Comparison of ENCODE assay signal across 1 cellular context in genomic region chr17:79989106-79989835, GRCh38.
TF ChIP-seq lines count a peak whose summit lies in the region.

No MANE protein-coding gene starts in this region.

TF ChIP-seq in HepG2, 621 proteins besides CTCF, POLR2A, EP300 and RAD21 (continued from another document and continues in another):
- no peak for TF ChIP-seq GFI1 (CRISPR knock-in tag; IDR thresholded peaks at IDR 0.05; ENCODE audit: borderline replicate concordance)
- TF ChIP-seq MAFG (CRISPR knock-in tag; IDR thresholded peaks at IDR 0.05): no peak
- TF ChIP-seq NONO (IDR thresholded peaks at IDR 0.05): no peak
- TF ChIP-seq NONO (CRISPR knock-in tag; conservative IDR thresholded peaks at IDR 0.05): 0 out of 2 replicates have a peak, but pooled peaks have one; percentile 39
- TF ChIP-seq, protein P1, sequence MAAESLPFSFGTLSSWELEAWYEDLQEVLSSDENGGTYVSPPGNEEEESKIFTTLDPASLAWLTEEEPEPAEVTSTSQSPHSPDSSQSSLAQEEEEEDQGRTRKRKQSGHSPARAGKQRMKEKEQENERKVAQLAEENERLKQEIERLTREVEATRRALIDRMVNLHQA (CRISPR knock-in tag; IDR thresholded peaks at IDR 0.05): no peak
- no peak for TF ChIP-seq ATRX (CRISPR knock-in tag; IDR thresholded peaks at IDR 0.05; ENCODE audit: borderline replicate concordance)
- TF ChIP-seq ZNF75D (CRISPR knock-in tag; IDR thresholded peaks at IDR 0.05; ENCODE audit: borderline replicate concordance): no peak
- no peak for TF ChIP-seq ZNF580 (CRISPR knock-in tag; IDR thresholded peaks at IDR 0.05; ENCODE audit: borderline replicate concordance, low read depth)
- TF ChIP-seq ZNF678 (CRISPR knock-in tag; IDR thresholded peaks at IDR 0.05): 0 out of 2 replicates have a peak, but pooled peaks have one; percentile 48
- TF ChIP-seq FOSL2 (CRISPR knock-in tag; IDR thresholded peaks at IDR 0.05): no peak
- TF ChIP-seq ZNF572 (CRISPR knock-in tag; IDR thresholded peaks at IDR 0.05): 0 out of 2 replicates have a peak, but pooled peaks have one; percentile 38
- no peak for TF ChIP-seq ELF4 (CRISPR knock-in tag; IDR thresholded peaks at IDR 0.05; ENCODE audit: borderline replicate concordance)
- peak; percentile 54; the same call in 1 of the 2 replicates for TF ChIP-seq SP4 (CRISPR knock-in tag; IDR thresholded peaks at IDR 0.05)
- TF ChIP-seq ZNF20 (CRISPR knock-in tag; IDR thresholded peaks at IDR 0.05): no peak
- no peak for TF ChIP-seq MXD4 (CRISPR knock-in tag; IDR thresholded peaks at IDR 0.05)
- TF ChIP-seq RXRA (CRISPR knock-in tag; IDR thresholded peaks at IDR 0.05): no peak
- TF ChIP-seq, protein P2, sequence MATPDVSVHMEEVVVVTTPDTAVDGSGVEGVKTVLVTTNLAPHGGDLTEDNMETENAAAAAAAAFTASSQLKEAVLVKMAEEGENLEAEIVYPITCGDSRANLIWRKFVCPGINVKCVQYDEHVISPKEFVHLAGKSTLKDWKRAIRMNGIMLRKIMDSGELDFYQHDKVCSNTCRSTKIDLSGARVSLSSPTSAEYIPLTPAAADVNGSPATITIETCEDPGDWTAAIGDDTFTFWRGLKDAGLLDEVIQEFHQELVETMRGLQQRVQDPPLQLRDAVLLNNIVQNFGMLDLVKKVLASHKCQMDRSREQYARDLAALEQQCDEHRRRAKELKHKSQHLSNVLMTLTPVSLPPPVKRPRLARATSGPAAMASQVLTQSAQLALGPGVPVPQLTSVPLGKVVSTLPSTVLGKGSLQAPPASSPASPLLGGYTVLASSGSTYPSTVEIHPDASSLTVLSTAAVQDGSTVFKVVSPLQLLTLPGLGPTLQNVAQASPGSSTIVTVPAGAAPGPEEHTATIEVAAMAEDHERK (CRISPR knock-in tag; IDR thresholded peaks at IDR 0.05; ENCODE audit: low read depth): no peak
- no peak for TF ChIP-seq PBX2 (CRISPR knock-in tag; IDR thresholded peaks at IDR 0.05)
- no peak for TF ChIP-seq NCOR1 (IDR thresholded peaks at IDR 0.05; ENCODE audit: borderline replicate concordance, low read length)
- TF ChIP-seq MEF2D (CRISPR knock-in tag; IDR thresholded peaks at IDR 0.05): no peak
- TF ChIP-seq NFAT5 (CRISPR knock-in tag; IDR thresholded peaks at IDR 0.05): no peak
- no peak for TF ChIP-seq CAMTA2 (CRISPR knock-in tag; IDR thresholded peaks at IDR 0.05; ENCODE audit: borderline replicate concordance)
- no peak for TF ChIP-seq NRL (CRISPR knock-in tag; IDR thresholded peaks at IDR 0.05; ENCODE audit: borderline replicate concordance)
- TF ChIP-seq ZNF292 (CRISPR knock-in tag; IDR thresholded peaks at IDR 0.05; ENCODE audit: borderline replicate concordance, low read depth): no peak; the same call in 1 of the 2 replicates
- TF ChIP-seq ZNF619 (CRISPR knock-in tag; IDR thresholded peaks at IDR 0.05): no peak
- TF ChIP-seq NFE2L2 (IDR thresholded peaks at IDR 0.05; ENCODE audit: low read length): no peak
- TF ChIP-seq SNAPC2 (CRISPR knock-in tag; IDR thresholded peaks at IDR 0.05): no peak
- TF ChIP-seq, protein P3, sequence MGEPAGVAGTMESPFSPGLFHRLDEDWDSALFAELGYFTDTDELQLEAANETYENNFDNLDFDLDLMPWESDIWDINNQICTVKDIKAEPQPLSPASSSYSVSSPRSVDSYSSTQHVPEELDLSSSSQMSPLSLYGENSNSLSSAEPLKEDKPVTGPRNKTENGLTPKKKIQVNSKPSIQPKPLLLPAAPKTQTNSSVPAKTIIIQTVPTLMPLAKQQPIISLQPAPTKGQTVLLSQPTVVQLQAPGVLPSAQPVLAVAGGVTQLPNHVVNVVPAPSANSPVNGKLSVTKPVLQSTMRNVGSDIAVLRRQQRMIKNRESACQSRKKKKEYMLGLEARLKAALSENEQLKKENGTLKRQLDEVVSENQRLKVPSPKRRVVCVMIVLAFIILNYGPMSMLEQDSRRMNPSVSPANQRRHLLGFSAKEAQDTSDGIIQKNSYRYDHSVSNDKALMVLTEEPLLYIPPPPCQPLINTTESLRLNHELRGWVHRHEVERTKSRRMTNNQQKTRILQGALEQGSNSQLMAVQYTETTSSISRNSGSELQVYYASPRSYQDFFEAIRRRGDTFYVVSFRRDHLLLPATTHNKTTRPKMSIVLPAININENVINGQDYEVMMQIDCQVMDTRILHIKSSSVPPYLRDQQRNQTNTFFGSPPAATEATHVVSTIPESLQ (CRISPR knock-in tag; conservative IDR thresholded peaks at IDR 0.05): no peak
- TF ChIP-seq ZNF335 (CRISPR knock-in tag; IDR thresholded peaks at IDR 0.05): no peak
- no peak for TF ChIP-seq KLF12 (CRISPR knock-in tag; IDR thresholded peaks at IDR 0.05; ENCODE audit: borderline replicate concordance)
- 0 out of 2 replicates have a peak, but pooled peaks have one; percentile 67 for TF ChIP-seq TRAFD1 (CRISPR knock-in tag; IDR thresholded peaks at IDR 0.05; ENCODE audit: borderline replicate concordance)
- TF ChIP-seq NR0B2 (CRISPR knock-in tag; IDR thresholded peaks at IDR 0.05): no peak
- no peak for TF ChIP-seq ZBTB8A (CRISPR knock-in tag; IDR thresholded peaks at IDR 0.05; ENCODE audit: borderline replicate concordance, low read depth)
- TF ChIP-seq RERE (CRISPR knock-in tag; IDR thresholded peaks at IDR 0.05; ENCODE audit: low read depth): no peak
- TF ChIP-seq ZNF354B (CRISPR knock-in tag; IDR thresholded peaks at IDR 0.05): no peak
- no peak for TF ChIP-seq HIVEP1 (CRISPR knock-in tag; IDR thresholded peaks at IDR 0.05)
- TF ChIP-seq HNRNPL (IDR thresholded peaks at IDR 0.05; ENCODE audit: low read depth, low read length): 0 out of 2 replicates have a peak, but pooled peaks have one; percentile 56
- no peak for TF ChIP-seq ZNF746 (CRISPR knock-in tag; IDR thresholded peaks at IDR 0.05)
- TF ChIP-seq ZXDC (CRISPR knock-in tag; IDR thresholded peaks at IDR 0.05): no peak
